ENCODE assay signal across 8 cellular contexts in genomic region chr2:98608118-98608961, GRCh38. TPM values are rescaled to one million over a fixed set of nuclear protein-coding genes. Genes with fewer than 3 reads are reported as not detected.
A peak's percentile ranks its signal among the peaks of the same experiment; 100 is the strongest.
DNase-seq lines count a peak whose midpoint lies in the region; ATAC-seq, FAIRE-seq and TF ChIP-seq lines count a peak whose summit lies in the region.

A gene with protein sequence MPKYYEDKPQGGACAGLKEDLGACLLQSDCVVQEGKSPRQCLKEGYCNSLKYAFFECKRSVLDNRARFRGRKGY (minus strand): TSS chr2:98608512. CDS start chr2:98608405, 107 bp downstream.
UNC50 (plus strand) TSS chr2:98608589; CDS start chr2:98609760, 1,171 bp downstream.

- H3K27ac ChIP-seq in kidney (ENCODE audit: low read depth in 2 of 2, low read length in 2 of 2), result peak within 1 kb of the TSS; percentile 96

- H3K36me3 ChIP-seq in kidney (ENCODE audit: control insufficient read depth in 1 of 2, insufficient read depth in 2 of 2, low read length in 2 of 2), result peaks cover 15 to 18% of the 10 kb centered on the region in 2 donors

- H3K9me3 ChIP-seq in kidney (ENCODE audit: control insufficient read depth in 1 of 2, low read length in 2 of 2), result no peaks in the 10 kb centered on the region

- FAIRE-seq in kidney (lab: Jason Lieb, UNC), result no peak

- peak within 1 kb of the TSS; percentile 87 to 95 for H3K9ac ChIP-seq in kidney (ENCODE audit: low read length in 2 of 2)

- peak; percentile 93 for TF ChIP-seq POLR2A in GM19099 (IDR thresholded peaks at IDR 0.05; ENCODE audit: extremely low read depth, insufficient read length, low read depth)

- H3K4me1 ChIP-seq in kidney (ENCODE audit: control insufficient read depth in 1 of 2, insufficient read depth in 1 of 2, low read depth in 1 of 2, low read length in 2 of 2), result peaks cover 28 to 32% of the 10 kb centered on the region in 2 donors

- TF ChIP-seq CTCF in kidney (IDR thresholded peaks at IDR 0.05; ENCODE audit: borderline replicate concordance, extremely low read depth, insufficient read depth), result no peak

- H3K4me3 ChIP-seq in kidney (ENCODE audit: low read length in 2 of 2), result peak within 1 kb of the TSS; percentile 89 to 94

- DNase-seq in AG20443 (ENCODE audit: low spot score) (peak; percentile 98), NCI-H460 (ENCODE audit: extremely low read depth, low read depth) (peak; percentile 83), cerebellar cortex (ENCODE audit: low spot score) (peak; percentile 81), kidney (peak; percentile 96)
- peak; percentile 94 for DNase-seq in activated CD4-positive, CD25-positive, alpha-beta regulatory T cell treated with anti-CD3 and anti-CD28 coated beads, Interleukin-2, amount 50 U/mL, for 72 hours
- DNase-seq in stimulated activated CD4-positive, alpha-beta T cell treated with anti-CD3 and anti-CD28 coated beads, Interleukin-15, amount 100 ng/mL, for 1 hour (ENCODE audit: low read depth in 1 of 2, low spot score in 1 of 2), result peak; percentile 80 to 87

- intact Hi-C loops in kidney (cut with DNase I), result no loop called here

- ATAC-seq in HG03378 (IDR thresholded peaks at IDR 0.05; ENCODE audit: unreplicated experiment), result peak; percentile 69

RNA-seq across cellular contexts. Expression of the first gene that starts in this region (rescaled TPM):
- 47.7 and 49.3 TPM in 2 replicates for total RNA-seq in NCI-H460 (2014; rRNA removed; shearing (Covaris generic))
- 92.9 and 114 TPM in 2 replicates for polyA plus RNA-seq in NCI-H460 (2014; cell fraction: nucleus; rRNA removed)
- 38.0 TPM for total RNA-seq in kidney
- polyA plus RNA-seq in kidney (ENCODE audit: insufficient read depth, low read depth, low replicate concordance), result 85.8 TPM

RNA-seq across cellular contexts. Expression of gene UNC50, which starts in this region (rescaled TPM):
- 75.2 and 76.0 TPM in 2 replicates for total RNA-seq in NCI-H460 (2014; rRNA removed; shearing (Covaris generic))
- 44.2 and 52.2 TPM in 2 replicates for polyA plus RNA-seq in NCI-H460 (2014; cell fraction: nucleus; rRNA removed)
- 53.2 TPM for total RNA-seq in kidney
- 58.0 TPM for polyA plus RNA-seq in kidney (ENCODE audit: insufficient read depth, low read depth, low replicate concordance)

Comparison
In these comparisons a context has a peak if more than half of its experiments do, and no peak if none do; other contexts are left out.
1. Peak in every context shown above with its lines: DNase-seq, ATAC-seq, H3K4me3 ChIP-seq and H3K27ac ChIP-seq.